Comparison of ENCODE assay signal across 8 cellular contexts in genomic region chr14:102318781-102319276, GRCh38. TPM values are rescaled to one million over a fixed set of nuclear protein-coding genes. Genes with fewer than 3 reads are reported as not detected.
DNase-seq lines count a peak whose midpoint lies in the region; ATAC-seq, FAIRE-seq and TF ChIP-seq lines count a peak whose summit lies in the region.

No MANE protein-coding gene starts in this region.

- no peak for TF ChIP-seq POLR2A in H54 (IDR thresholded peaks at IDR 0.05; ENCODE audit: low read depth, low read length)

- H3K4me3 ChIP-seq in BLaER1 (peak overlapping the region; percentile 98), MG63 (peak overlapping the region; percentile 64), duodenal mucosa (ENCODE audit: low read depth in 1 of 2, low read length in 2 of 2) (peak overlapping the region; percentile 85 to 90), neural progenitor cell (peak overlapping the region; percentile 92)

- peaks cover 54% of the 10 kb centered on the region for H3K4me1 Mint-ChIP-seq in neural progenitor cell

- H2AFZ ChIP-seq in neural progenitor cell (replicated peaks): peak overlapping the region; percentile 99

- FAIRE-seq in H54 (lab: Jason Lieb, UNC): no peak

- H3K4me2 ChIP-seq in BLaER1 (peak overlapping the region; percentile 80), neural progenitor cell (peak overlapping the region; percentile 95)

- TF ChIP-seq CTCF in neural progenitor cell (IDR thresholded peaks at IDR 0.05): no peak

- peak overlapping the region; percentile 97 for H3K9ac ChIP-seq in BLaER1
- peak overlapping the region; percentile 75 to 93 for H3K9ac ChIP-seq in duodenal mucosa (ENCODE audit: low read depth in 1 of 2, low read length in 2 of 2)
- peak overlapping the region; percentile 40 for H3K9ac ChIP-seq in neural progenitor cell

- H4K20me1 ChIP-seq in BLaER1 (no peaks in the 10 kb centered on the region), neural progenitor cell (ENCODE audit: low read depth) (no peaks in the 10 kb centered on the region)

- H3K9me3 Mint-ChIP-seq in neural progenitor cell: peaks cover 5% of the 10 kb centered on the region

- no peaks in the 10 kb centered on the region for H3K27me3 ChIP-seq in BLaER1
- H3K27me3 ChIP-seq in MG63: no peaks in the 10 kb centered on the region
- H3K27me3 ChIP-seq in duodenal mucosa (ENCODE audit: control insufficient read depth in 1 of 2, insufficient read depth in 2 of 2, low read length in 2 of 2): no peaks in the 10 kb centered on the region
- peaks cover 16% of the 10 kb centered on the region for H3K27me3 ChIP-seq in neural progenitor cell

- peaks cover 11% of the 10 kb centered on the region for H3K79me2 ChIP-seq in neural progenitor cell (ENCODE audit: low read depth)

- H3K4me3 Mint-ChIP-seq in neural progenitor cell: peak overlapping the region; percentile 97

- H3K27me3 Mint-ChIP-seq in neural progenitor cell (ENCODE audit: insufficient read depth, low read depth): peaks cover 24% of the 10 kb centered on the region

- peaks cover 48% of the 10 kb centered on the region for H3F3A ChIP-seq in neural progenitor cell (ENCODE audit: low read depth)

- H3K36me3 Mint-ChIP-seq in neural progenitor cell: peaks cover 3% of the 10 kb centered on the region

- peaks cover 67% of the 10 kb centered on the region for H3K4me1 ChIP-seq in BLaER1
- peaks cover 40 to 63% of the 10 kb centered on the region in 2 donors for H3K4me1 ChIP-seq in duodenal mucosa (ENCODE audit: control insufficient read depth in 1 of 2, insufficient read depth in 2 of 2, low read length in 2 of 2)
- H3K4me1 ChIP-seq in neural progenitor cell: peaks cover 23% of the 10 kb centered on the region

- peak overlapping the region; percentile 95 for H3K27ac ChIP-seq in BLaER1
- H3K27ac ChIP-seq in duodenal mucosa (ENCODE audit: low read depth, low read length): peak overlapping the region; percentile 80
- no peak overlapping the region for H3K27ac ChIP-seq in neural progenitor cell

- H3K36me3 ChIP-seq in BLaER1 (peaks cover 10% of the 10 kb centered on the region), MG63 (no peaks in the 10 kb centered on the region; the same call in 1 of the 2 replicates), duodenal mucosa (ENCODE audit: control insufficient read depth in 1 of 2, insufficient read depth in 2 of 2, low read length in 2 of 2) (no peaks in the 10 kb centered on the region), neural progenitor cell (no peaks in the 10 kb centered on the region)

- ATAC-seq in GM18870 (IDR thresholded peaks at IDR 0.05; ENCODE audit: unreplicated experiment): no peak

- DNase-seq in MG63 (no peak), neural progenitor cell (ENCODE audit: low spot score) (no peak), middle frontal gyrus (ENCODE audit: extremely low spot score, low spot score) (no peak), HK-2 (ENCODE audit: unreplicated experiment) (no peak), H54 (ENCODE audit: insufficient read length, low spot score) (no peak)

- peak overlapping the region; percentile 98 for H3K27ac Mint-ChIP-seq in neural progenitor cell

- H3K9me3 ChIP-seq in BLaER1 (no peaks in the 10 kb centered on the region), MG63 (no peaks in the 10 kb centered on the region), duodenal mucosa (ENCODE audit: control insufficient read depth in 1 of 2, low read length in 2 of 2) (no peaks in the 10 kb centered on the region), neural progenitor cell (ENCODE audit: low read depth) (no peaks in the 10 kb centered on the region)

RNA-seq across cellular contexts. Expression of gene ZNF839, which starts 0.7 kb away (rescaled TPM):
- 4.4 and 4.8 TPM in 2 replicates for total RNA-seq in MG63 (2014; rRNA removed; shearing (Covaris generic); ENCODE audit: low replicate concordance)
- total RNA-seq in neural progenitor cell (ENCODE audit: low replicate concordance): 13.7 and 22.6 TPM in 2 replicates

RNA-seq across cellular contexts. Expression of gene MOK, which starts 13.9 kb away (rescaled TPM):
- total RNA-seq in MG63 (2014; rRNA removed; shearing (Covaris generic); ENCODE audit: low replicate concordance): 17.6 and 23.0 TPM in 2 replicates
- total RNA-seq in neural progenitor cell (ENCODE audit: low replicate concordance): 9.3 and 9.9 TPM in 2 replicates

RNA-seq across cellular contexts. Expression of gene CINP, which starts 43.9 kb away (rescaled TPM):
- total RNA-seq in MG63 (2014; rRNA removed; shearing (Covaris generic); ENCODE audit: low replicate concordance): 57.7 and 68.8 TPM in 2 replicates
- total RNA-seq in neural progenitor cell (ENCODE audit: low replicate concordance): 30.4 and 53.5 TPM in 2 replicates

RNA-seq across cellular contexts. Expression of gene TECPR2, which starts 43.9 kb away (rescaled TPM):
- total RNA-seq in MG63 (2014; rRNA removed; shearing (Covaris generic); ENCODE audit: low replicate concordance): 1.6 and 5.1 TPM in 2 replicates
- total RNA-seq in neural progenitor cell (ENCODE audit: low replicate concordance): 8.4 and 13.1 TPM in 2 replicates

Comparison
In these comparisons a context has a peak if more than half of its experiments do, and no peak if none do; other contexts are left out.
1. H3K9ac ChIP-seq: peak in every context shown above with its lines; median percentile 97 in BLaER1; 84 in duodenal mucosa; 40 in neural progenitor cell.